8 cellular contexts compared by ENCODE assay signal in genomic region chr11:3056296-3057068, GRCh38. TPM values are rescaled to one million over a fixed set of nuclear protein-coding genes. Genes with fewer than 3 reads are reported as not detected.
DNase-seq lines count a peak whose midpoint lies in the region; ATAC-seq, FAIRE-seq and TF ChIP-seq lines count a peak whose summit lies in the region.

No MANE protein-coding gene starts in this region.

- no peak for FAIRE-seq in D721Med (lab: Jason Lieb, UNC)

- H3K4me3 Mint-ChIP-seq in CD4-positive, alpha-beta T cell = peak overlapping the region; percentile 91

- peak in 1 of 10 experiments; percentile 14 for DNase-seq in CD4-positive, alpha-beta T cell
- DNase-seq in HT-29 (ENCODE audit: low spot score) (peak; percentile 42), fibroblast of pulmonary artery (ENCODE audit: low read depth) (no peak), prostate gland (ENCODE audit: low spot score) (no peak), NCI-H2171 treated with DMSO at 0.1 percent for 48 hours (lab: John Stamatoyannopoulos, UW) (no peak), AG08395 (ENCODE audit: low spot score) (no peak), D721Med (ENCODE audit: insufficient read length, low spot score) (no peak)
- DNase-seq in activated CD8-positive, alpha-beta memory T cell treated with anti-CD3 and anti-CD28 coated beads, Interleukin-2, amount 50 U/mL, for 48 hours = peak; percentile 65

- H3K27ac ChIP-seq in CD4-positive, alpha-beta T cell (ENCODE audit: low read depth, low read length) = peak overlapping the region; percentile 73
- peak overlapping the region; percentile 45 to 65 for H3K27ac ChIP-seq in prostate gland

- peaks cover 5% of the 10 kb centered on the region for H3K4me1 ChIP-seq in prostate gland (replicated peaks)

- H3K27me3 Mint-ChIP-seq in CD4-positive, alpha-beta T cell = no peaks in the 10 kb centered on the region

- CTCF ChIA-PET in CD4-positive, alpha-beta T cell (lab: Charles Lee) = interaction anchor here (1.1 to 1.8 kb wide), 3 partner anchors 35 to 164 kb away, joined by 3 to 7 read pairs (median 5); no protein-coding TSS in a partner anchor

- POLR2A ChIA-PET in CD4-positive, alpha-beta T cell (lab: Charles Lee) = interaction anchor here (1.1 to 1.4 kb wide), 3 partner anchors 42 to 67 kb away, joined by 4 to 11 read pairs (median 9); partner anchors contain the start of gene NAP1L4

- H3K36me3 Mint-ChIP-seq in CD4-positive, alpha-beta T cell (ENCODE audit: low read depth) = peaks cover 5% of the 10 kb centered on the region

- no peaks in the 10 kb centered on the region for H3K27me3 ChIP-seq in CD4-positive, alpha-beta T cell (ENCODE audit: control insufficient read depth, insufficient read depth, low read length)
- no peaks in the 10 kb centered on the region for H3K27me3 ChIP-seq in prostate gland (replicated peaks; ENCODE audit: insufficient read depth)

- H3K9me3 ChIP-seq in CD4-positive, alpha-beta T cell (ENCODE audit: control insufficient read depth, low read length) = no peaks in the 10 kb centered on the region
- no peaks in the 10 kb centered on the region for H3K9me3 ChIP-seq in prostate gland

- 4% methylated on average over 14 of the region's 29 CpGs for WGBS in prostate gland

- peak overlapping the region; percentile 75 for H3K27ac Mint-ChIP-seq in CD4-positive, alpha-beta T cell

- H3K4me1 Mint-ChIP-seq in CD4-positive, alpha-beta T cell (ENCODE audit: low read depth) = peaks cover 40% of the 10 kb centered on the region

- no peak for ATAC-seq in CD4-positive, alpha-beta T cell (ENCODE audit: poor library complexity)

- TF ChIP-seq CTCF in CD4-positive, alpha-beta T cell (IDR thresholded peaks at IDR 0.05) = no peak
- TF ChIP-seq CTCF in fibroblast of pulmonary artery (IDR thresholded peaks at IDR 0.05; ENCODE audit: low read length, missing control alignments) = no peak
- no peak for TF ChIP-seq CTCF in prostate gland (IDR thresholded peaks at IDR 0.05)
- no peak for TF ChIP-seq CTCF in D721Med (IDR thresholded peaks at IDR 0.05; ENCODE audit: insufficient read depth, missing control alignments)

- intact Hi-C loops in CD4-positive, alpha-beta T cell (cut with DNase I, micrococcal nuclease) = loop anchor here (1.0 to 10.0 kb wide), 8 partner anchors 42 to 652 kb away; partner anchors contain the start of genes KCNQ1 (in 1 of the 2), TRPM5 (in 1 of the 2), TSSC4 (in 1 of the 2) and ZNF195 (in 1 of the 2)
- intact Hi-C loops in prostate gland (cut with DNase I) = no loop called here

- TF ChIP-seq POLR2A in prostate gland (IDR thresholded peaks at IDR 0.05) = no peak

- no peaks in the 10 kb centered on the region for H3K36me3 ChIP-seq in prostate gland

- H3K9me3 Mint-ChIP-seq in CD4-positive, alpha-beta T cell = no peaks in the 10 kb centered on the region

- H3K4me3 ChIP-seq in fibroblast of pulmonary artery (replicated peaks; ENCODE audit: low read depth, low read length) (peak overlapping the region; percentile 95), prostate gland (peak overlapping the region; percentile 62 to 93)

RNA-seq across cellular contexts. Expression of gene CARS1, which starts 0.7 kb away (rescaled TPM):
- 10 to 100 TPM; 24.1 to 25.2 TPM for total RNA-seq in CD4-positive, alpha-beta T cell
- 47.7 and 55.8 TPM in 2 replicates for total RNA-seq in HT-29 (2014; rRNA removed; shearing (Covaris generic))
- total RNA-seq in prostate gland = 10 to 100 TPM; 25.6 to 28.9 TPM

Comparison
In these comparisons a context has a peak if more than half of its experiments do, and no peak if none do; other contexts are left out.
1. DNase-seq: peak in HT-29 (single experiment) and activated CD8-positive, alpha-beta memory T cell treated with anti-CD3 and anti-CD28 coated beads, Interleukin-2, amount 50 U/mL, for 48 hours (single experiment); none in fibroblast of pulmonary artery (single experiment), prostate gland (single experiment), NCI-H2171 treated with DMSO at 0.1 percent for 48 hours (single experiment), AG08395 (single experiment) and D721Med (single experiment).